Comparison of ENCODE assay signal across 8 cellular contexts in the genomic region with DNA sequence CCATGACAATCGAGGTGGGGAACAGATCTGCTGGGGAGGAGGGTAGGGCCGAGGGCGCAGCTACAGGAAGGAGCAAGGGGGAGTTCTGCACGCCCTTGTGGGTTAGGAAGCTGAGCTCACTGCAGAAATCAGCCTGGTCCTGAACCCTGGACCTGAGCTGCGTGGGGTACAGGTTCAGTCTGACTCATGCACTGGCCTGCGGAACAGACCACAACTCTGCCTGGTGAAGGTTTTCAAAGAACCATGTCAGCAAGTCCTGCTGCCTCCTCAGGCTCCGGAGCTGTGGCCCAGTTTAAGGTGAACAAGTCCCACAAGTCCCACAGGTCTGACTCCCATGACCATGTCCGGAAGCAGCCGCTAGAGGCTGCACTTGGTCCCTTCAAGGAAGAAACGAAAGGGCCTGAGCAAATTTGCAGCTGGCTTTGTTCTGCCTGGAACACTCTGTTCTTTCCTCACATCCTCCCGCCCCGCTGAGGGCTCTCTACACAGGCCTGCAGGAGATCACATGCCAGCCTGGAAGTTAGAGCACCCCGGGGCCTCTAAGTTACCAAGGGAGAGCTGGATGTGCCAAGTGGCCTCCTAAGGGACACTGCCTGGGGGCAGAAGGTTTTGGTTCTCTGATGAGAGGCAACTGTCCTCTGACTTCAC. TPM values are rescaled to one million over a fixed set of nuclear protein-coding genes. Genes with fewer than 3 reads are reported as not detected.
DNase-seq lines count a peak whose midpoint lies in the region; ATAC-seq and TF ChIP-seq lines count a peak whose summit lies in the region.

No MANE protein-coding gene starts in this region.

- H3K27me3 ChIP-seq in mammary epithelial cell (ENCODE audit: insufficient read depth, low read length) (no peaks in the 10 kb centered on the region), kidney epithelial cell (ENCODE audit: control insufficient read depth, insufficient read depth, low read length) (no peaks in the 10 kb centered on the region)

- in situ Hi-C loops in mammary epithelial cell (cut with MboI; ENCODE audit: low sequenced_read_pairs in 2 of 2), result loop anchor here (5.0 to 10.0 kb wide), 3 partner anchors 81 to 154 kb away; no protein-coding TSS in a partner anchor

- BruUV-seq in mammary epithelial cell (replicated peaks; lab: Mats Ljungman, UMichigan), result no TSS peak

- peak; percentile 0 for DNase-seq in NCI-H1694 (lab: John Stamatoyannopoulos, UW)
- no peak for DNase-seq in NCI-H1694 treated with DMSO at 0.1 percent for 48 hours (lab: John Stamatoyannopoulos, UW)
- peak; percentile 78 for DNase-seq in NCI-H146 (lab: John Stamatoyannopoulos, UW)
- peak; percentile 93 for DNase-seq in mammary epithelial cell
- peak; percentile 96 for DNase-seq in kidney epithelial cell (ENCODE audit: low read depth)
- peak; percentile 58 for DNase-seq in stimulated activated CD4-positive, alpha-beta T cell treated with anti-CD3 and anti-CD28 coated beads, Interleukin-2, amount 100 ng/mL, for 48 hours

- ATAC-seq in HG02798 (IDR thresholded peaks at IDR 0.05; ENCODE audit: poor library complexity, unreplicated experiment), result peak; percentile 71

- TF ChIP-seq CTCF in VCaP (conservative IDR thresholded peaks at IDR 0.05) (peak; percentile 97), mammary epithelial cell (conservative IDR thresholded peaks at IDR 0.05 in 1 of 2, IDR thresholded peaks at IDR 0.05 in 1 of 2; ENCODE audit: extremely low read depth in 1 of 2, insufficient read depth in 1 of 2, low read depth in 1 of 2, low read length in 2 of 2) (peak; percentile 96 to 100), kidney epithelial cell (IDR thresholded peaks at IDR 0.05; ENCODE audit: insufficient read depth, low read length, poor library complexity, severe bottlenecking) (peak; percentile 97)

- H4K20me1 ChIP-seq in mammary epithelial cell (ENCODE audit: insufficient read depth, low read length), result no peaks in the 10 kb centered on the region

- H3K4me2 ChIP-seq in mammary epithelial cell (ENCODE audit: insufficient read depth, low read depth, low read length), result peak overlapping the region; percentile 32

- 11% methylated on average over 9 of the region's 13 CpGs for WGBS in mammary epithelial cell (ENCODE audit: low coverage, missing lambda C conversion rate)

- intact Hi-C loops in mammary epithelial cell (cut with micrococcal nuclease), result loop anchor here (1.0 kb wide), 5 partner anchors 35 to 174 kb away; no protein-coding TSS in a partner anchor

- dilution Hi-C loops in mammary epithelial cell (cut with HindIII; ENCODE audit: low sequenced_read_pairs), result no loop called here

- no peak overlapping the region for H3K4me3 ChIP-seq in mammary epithelial cell (replicated peaks in 1 of 3; ENCODE audit: insufficient read depth in 1 of 3, low read depth in 2 of 3, low read length in 3 of 3)
- H3K4me3 ChIP-seq in kidney epithelial cell (ENCODE audit: low read depth, low read length), result no peak overlapping the region

- H3K36me3 ChIP-seq in mammary epithelial cell (ENCODE audit: insufficient read depth, low read length) (no peaks in the 10 kb centered on the region), kidney epithelial cell (ENCODE audit: control insufficient read depth, insufficient read depth, low read length) (no peaks in the 10 kb centered on the region)

- peak overlapping the region; percentile 30 for H3K9ac ChIP-seq in mammary epithelial cell (ENCODE audit: insufficient read depth, low read length)

- H2AFZ ChIP-seq in mammary epithelial cell (ENCODE audit: low read depth, low read length), result peak overlapping the region; percentile 87

- no peaks in the 10 kb centered on the region for H3K9me3 ChIP-seq in mammary epithelial cell (replicated peaks; ENCODE audit: insufficient read depth, low read length)

- peak overlapping the region; percentile 76 for H3K27ac ChIP-seq in VCaP
- peak overlapping the region; percentile 61 for H3K27ac ChIP-seq in mammary epithelial cell (ENCODE audit: insufficient read depth, low read depth, low read length)

- H3K4me1 ChIP-seq in mammary epithelial cell (ENCODE audit: insufficient read depth, low read length), result peaks cover 20% of the 10 kb centered on the region

- H3K79me2 ChIP-seq in mammary epithelial cell (ENCODE audit: insufficient read depth, low read length), result no peaks in the 10 kb centered on the region

- CTCF ChIA-PET in mammary epithelial cell (lab: Charles Lee; ENCODE audit: low non-redundant PET), result interaction anchor here (0.5 to 1.9 kb wide), 6 partner anchors 44 to 177 kb away, joined by 3 to 35 read pairs (median 5); no protein-coding TSS in a partner anchor

RNA-seq across cellular contexts. Expression of a gene that starts 49.3 kb away (rescaled TPM):
- 10 to 100 TPM; 58.2 to 71.4 TPM for total RNA-seq in mammary epithelial cell
- polyA plus RNA-seq in mammary epithelial cell, result 8.8 TPM
- polyA minus RNA-seq in mammary epithelial cell, result 88.3 TPM
- 47.5 and 54.0 TPM in 2 replicates for total RNA-seq in kidney epithelial cell
